In genomic region chr21:34635307-34635706, GRCh38 we compare ENCODE assay signal across 12 cellular contexts. TPM values are rescaled to one million over a fixed set of nuclear protein-coding genes. Genes with fewer than 3 reads are reported as not detected.
A peak's percentile ranks its signal among the peaks of the same experiment; 100 is the strongest.
DNase-seq lines count a peak whose midpoint lies in the region; ATAC-seq, FAIRE-seq and TF ChIP-seq lines count a peak whose summit lies in the region.
"Had no signal": no experiment of that assay in that cellular context is flagged by ENCODE, and none has a peak within 500 bp of the region (broad histone marks: within the 10 kb centered on the region; RNA-seq: fewer than 3 reads in every experiment).

No MANE protein-coding gene starts in this region.

- no peaks in the 10 kb centered on the region for H3K4me1 ChIP-seq in GM23338 (ENCODE audit: insufficient read depth)
- peaks cover 26% of the 10 kb centered on the region for H3K4me1 ChIP-seq in GM12878 (ENCODE audit: control insufficient read depth, insufficient read depth, low read length)
- H3K4me1 ChIP-seq in osteoblast (ENCODE audit: insufficient read depth, low read length) = peaks cover 4% of the 10 kb centered on the region
- H3K4me1 ChIP-seq in naive thymus-derived CD4-positive, alpha-beta T cell (ENCODE audit: control insufficient read depth in 2 of 2, insufficient read depth in 2 of 2, low read length in 2 of 2) = no peaks in the 10 kb centered on the region
- H3K4me1 ChIP-seq: suprapubic skin had no signal

- no peaks in the 10 kb centered on the region for H3K36me3 ChIP-seq in GM23338 (ENCODE audit: insufficient read depth)
- no peaks in the 10 kb centered on the region for H3K36me3 ChIP-seq in GM12878 (ENCODE audit: control insufficient read depth in 2 of 2, insufficient read depth in 2 of 2, low read length in 1 of 2)
- no peaks in the 10 kb centered on the region for H3K36me3 ChIP-seq in osteoblast (ENCODE audit: insufficient read depth, low read length)
- no peaks in the 10 kb centered on the region for H3K36me3 ChIP-seq in naive thymus-derived CD4-positive, alpha-beta T cell (ENCODE audit: control insufficient read depth in 2 of 3, insufficient read depth in 3 of 3, low read length in 3 of 3)
- H3K36me3 ChIP-seq: suprapubic skin had no signal

- SMC1A ChIA-PET in GM12878 (lab: Charles Lee; ENCODE audit: uncharacterized antibody, unreplicated experiment) = no interaction called here

- H3K79me2 ChIP-seq in GM23338 (replicated peaks; ENCODE audit: insufficient read depth) (no peaks in the 10 kb centered on the region), GM12878 (ENCODE audit: control insufficient read depth, insufficient read depth, low read length) (no peaks in the 10 kb centered on the region), osteoblast (ENCODE audit: insufficient read depth, low read length) (no peaks in the 10 kb centered on the region)

- H3K27ac Mint-ChIP-seq in activated T-cell treated with anti-CD3 and anti-CD28 coated beads, Interleukin-2, amount 50 U/mL, for 72 hours = no peak overlapping the region
- H3K27ac Mint-ChIP-seq in GM23338 = no peak overlapping the region
- no peak overlapping the region for H3K27ac Mint-ChIP-seq in naive thymus-derived CD4-positive, alpha-beta T cell
- H3K27ac Mint-ChIP-seq: memory B cell had no signal

- no peak for TF ChIP-seq RAD21 in GM12878 (IDR thresholded peaks at IDR 0.05; ENCODE audit: insufficient read depth, low read depth, low read length)

- no peak overlapping the region for H3K9ac ChIP-seq in GM12878 (ENCODE audit: control insufficient read depth, insufficient read depth, low read length)

- POLR2A ChIA-PET in GM12878 (lab: Charles Lee) = no interaction called here
- POLR2A ChIA-PET in naive thymus-derived CD4-positive, alpha-beta T cell (lab: Charles Lee) = no interaction called here

- H2AFZ ChIP-seq in GM23338 (0 out of 2 replicates have a peak overlapping the region, but pooled peaks have one; percentile 10), GM12878 (ENCODE audit: control insufficient read depth, low read depth, low read length) (no peak overlapping the region), osteoblast (ENCODE audit: low read length) (no peak overlapping the region)

- H3K4me3 ChIP-seq in GM23338 = no peak overlapping the region
- H3K4me3 ChIP-seq in GM12878 = no peak overlapping the region
- H3K4me3 ChIP-seq in osteoblast (ENCODE audit: insufficient read depth, low read length) = no peak overlapping the region
- no peak overlapping the region for H3K4me3 ChIP-seq in naive thymus-derived CD4-positive, alpha-beta T cell (ENCODE audit: low read length)
- H3K4me3 ChIP-seq: suprapubic skin had no signal

- no peaks in the 10 kb centered on the region for H3F3A ChIP-seq in GM23338 (replicated peaks; ENCODE audit: low read depth)

- H3K4me1 Mint-ChIP-seq in activated T-cell treated with anti-CD3 and anti-CD28 coated beads, Interleukin-2, amount 50 U/mL, for 72 hours (ENCODE audit: low read depth) = peaks cover 21% of the 10 kb centered on the region
- no peaks in the 10 kb centered on the region for H3K4me1 Mint-ChIP-seq in GM23338
- H3K4me1 Mint-ChIP-seq in naive thymus-derived CD4-positive, alpha-beta T cell = peaks cover 4 to 20% (median 8%) of the 10 kb centered on the region in 7 donors

- H3K27me3 ChIP-seq in GM23338 (ENCODE audit: insufficient read depth) = no peaks in the 10 kb centered on the region
- H3K27me3 ChIP-seq in GM12878 (replicated peaks in 1 of 2; ENCODE audit: control insufficient read depth in 2 of 2, insufficient read depth in 2 of 2, low read length in 1 of 2) = no peaks in the 10 kb centered on the region
- peaks cover 51% of the 10 kb centered on the region for H3K27me3 ChIP-seq in osteoblast (ENCODE audit: insufficient read depth, low read length)
- H3K27me3 ChIP-seq in naive thymus-derived CD4-positive, alpha-beta T cell (ENCODE audit: control insufficient read depth in 2 of 2, insufficient read depth in 2 of 2, low read length in 2 of 2) = no peaks in the 10 kb centered on the region

- BruUV-seq in GM12878 (replicated peaks; lab: Mats Ljungman, UMichigan) = no TSS peak

- FAIRE-seq in GM12878 (lab: Jason Lieb, UNC) = no peak

- H3K4me2 ChIP-seq in GM23338 = no peak overlapping the region
- H3K4me2 ChIP-seq in GM12878 (ENCODE audit: control insufficient read depth, insufficient read depth) = no peak overlapping the region
- H3K4me2 ChIP-seq in osteoblast (ENCODE audit: insufficient read depth, low read length) = no peak overlapping the region

- ATAC-seq in activated T-cell treated with anti-CD3 and anti-CD28 coated beads, Interleukin-2, amount 50 U/mL, for 72 hours (replicated peaks in 1 of 2) = no peak
- peak; percentile 75 for ATAC-seq in GM23338
- no peak for ATAC-seq in GM12878
- no peak for ATAC-seq in naive thymus-derived CD4-positive, alpha-beta T cell

- no peak for TF ChIP-seq EP300 in GM12878 (IDR thresholded peaks at IDR 0.05; ENCODE audit: borderline replicate concordance in 1 of 2, control insufficient read depth in 1 of 2, low read depth in 2 of 2, low read length in 2 of 2)

- CTCF ChIA-PET in GM12878 (lab: Yijun Ruan, JAX) = interaction anchor here (1.5 to 1.7 kb wide), 2 partner anchors 10 to 124 kb away, joined by 5 to 7 read pairs; no protein-coding TSS in a partner anchor
- CTCF ChIA-PET in naive thymus-derived CD4-positive, alpha-beta T cell (lab: Charles Lee) = no interaction called here

- H3K9me3 ChIP-seq in GM12878 (replicated peaks; ENCODE audit: control insufficient read depth, insufficient read depth, low read length) = no peaks in the 10 kb centered on the region; the same call in 2 of the 3 replicates
- no peaks in the 10 kb centered on the region for H3K9me3 ChIP-seq in osteoblast (ENCODE audit: low read depth, low read length)
- no peaks in the 10 kb centered on the region for H3K9me3 ChIP-seq in naive thymus-derived CD4-positive, alpha-beta T cell (ENCODE audit: control insufficient read depth in 2 of 3, low read length in 3 of 3)
- H3K9me3 ChIP-seq: suprapubic skin had no signal

- in situ Hi-C loops in GM12878 (cut with MboI) = loop anchor here (5.0 kb wide), 1 partner anchor 48 kb away; no protein-coding TSS in a partner anchor

- 86% methylated on average over 3 of the region's 3 CpGs for WGBS in GM12878 (ENCODE audit: insufficient coverage, insufficient replicate concordance, low lambda C conversion rate, missing lambda C conversion rate)

- TF ChIP-seq CTCF in GM23338 (conservative IDR thresholded peaks at IDR 0.05; ENCODE audit: low read depth in 2 of 2) = peak; percentile 61 to 75
- peak in 2 of 3 experiments; percentile 34 to 44; a peak in 5 of 6 replicates for TF ChIP-seq CTCF in GM12878 (IDR thresholded peaks at IDR 0.05 in 2 of 3, conservative IDR thresholded peaks at IDR 0.05 in 1 of 3; ENCODE audit: control insufficient read depth in 2 of 3, extremely low read depth in 1 of 3, insufficient read depth in 1 of 3, low read depth in 3 of 3, low read length in 3 of 3)
- TF ChIP-seq CTCF in osteoblast (IDR thresholded peaks at IDR 0.05; ENCODE audit: extremely low read depth, low read depth, low read length) = peak; percentile 37

- RAD21 ChIA-PET in GM12878 (lab: Charles Lee; ENCODE audit: unreplicated experiment) = no interaction called here

- peaks cover 2% of the 10 kb centered on the region in 2 donors for H3K9me3 Mint-ChIP-seq in activated T-cell treated with anti-CD3 and anti-CD28 coated beads, Interleukin-2, amount 50 U/mL, for 72 hours
- no peaks in the 10 kb centered on the region for H3K9me3 Mint-ChIP-seq in GM23338
- peaks cover 0 to 12% (median 0%) of the 10 kb centered on the region in 11 donors for H3K9me3 Mint-ChIP-seq in naive thymus-derived CD4-positive, alpha-beta T cell
- H3K9me3 Mint-ChIP-seq: memory B cell had no signal

- no peak for TF ChIP-seq POLR2A in GM12878 (IDR thresholded peaks at IDR 0.05; ENCODE audit: low read depth, low read length)

- DNase-seq in activated T-cell treated with anti-CD3 and anti-CD28 coated beads, Interleukin-2, amount 50 U/mL, for 72 hours = peak; percentile 21 to 42
- DNase-seq in activated T-cell treated with anti-CD3 and anti-CD28 coated beads for 4 hours (no peak), GM23338 (ENCODE audit: low spot score) (peak; percentile 63), GM12878 (ENCODE audit: low read depth, low spot score) (no peak), osteoblast (ENCODE audit: insufficient read length, low spot score, missing footprints) (no peak), 8988T (no peak), NCI-H2029 treated with DMSO at 0.1 percent for 48 hours (lab: John Stamatoyannopoulos, UW) (no peak)
- DNase-seq in naive thymus-derived CD4-positive, alpha-beta T cell = no peak
- DNase-seq: NCI-H1694 treated with DMSO at 0.1 percent for 48 hours had no signal

- peaks cover 17% of the 10 kb centered on the region; the same call in 1 of the 2 replicates for H3K9me2 ChIP-seq in GM23338 (ENCODE audit: insufficient read depth)

- intact Hi-C loops in GM12878 (cut with micrococcal nuclease; ENCODE audit: unreplicated experiment) = no loop called here
- intact Hi-C loops in naive thymus-derived CD4-positive, alpha-beta T cell (cut with micrococcal nuclease) = no loop called here

- H3K27me3 Mint-ChIP-seq in activated T-cell treated with anti-CD3 and anti-CD28 coated beads, Interleukin-2, amount 50 U/mL, for 72 hours (ENCODE audit: low read depth) = peaks cover 41% of the 10 kb centered on the region
- H3K27me3 Mint-ChIP-seq in GM23338 (ENCODE audit: insufficient read depth, low read depth, poor library complexity) = peaks cover 3% of the 10 kb centered on the region
- H3K27me3 Mint-ChIP-seq in naive thymus-derived CD4-positive, alpha-beta T cell = peaks cover 0 to 18% (median 6%) of the 10 kb centered on the region in 5 donors

- no peak overlapping the region for H3K4me3 Mint-ChIP-seq in activated T-cell treated with anti-CD3 and anti-CD28 coated beads, Interleukin-2, amount 50 U/mL, for 72 hours
- H3K4me3 Mint-ChIP-seq in GM23338 = no peak overlapping the region
- no peak overlapping the region for H3K4me3 Mint-ChIP-seq in naive thymus-derived CD4-positive, alpha-beta T cell
- H3K4me3 Mint-ChIP-seq: memory B cell had no signal

- H3K27ac ChIP-seq in GM23338 (ENCODE audit: low read depth) (no peak overlapping the region), GM12878 (ENCODE audit: control insufficient read depth, insufficient read depth) (no peak overlapping the region), osteoblast (ENCODE audit: low read depth, low read length) (no peak overlapping the region)
- H3K27ac ChIP-seq in naive thymus-derived CD4-positive, alpha-beta T cell (ENCODE audit: low read depth, low read length) = no peak overlapping the region
- H3K27ac ChIP-seq: epithelial cell of prostate, suprapubic skin had no signal

- H3K36me3 Mint-ChIP-seq in activated T-cell treated with anti-CD3 and anti-CD28 coated beads, Interleukin-2, amount 50 U/mL, for 72 hours (ENCODE audit: insufficient read depth in 2 of 2) = peaks cover 2 to 3% of the 10 kb centered on the region in 2 donors
- no peaks in the 10 kb centered on the region for H3K36me3 Mint-ChIP-seq in GM23338 (ENCODE audit: low read depth)
- H3K36me3 Mint-ChIP-seq in naive thymus-derived CD4-positive, alpha-beta T cell = peaks cover 0 to 7% (median 3%) of the 10 kb centered on the region in 5 donors
- H3K36me3 Mint-ChIP-seq: memory B cell had no signal

- H4K20me1 ChIP-seq in GM23338 (replicated peaks; ENCODE audit: insufficient read depth) (no peaks in the 10 kb centered on the region), GM12878 (ENCODE audit: control insufficient read depth, insufficient read depth) (no peaks in the 10 kb centered on the region), osteoblast (ENCODE audit: insufficient read depth, low read length) (no peaks in the 10 kb centered on the region)

RNA-seq across cellular contexts. Expression of gene RCAN1, which starts 20.4 kb away (rescaled TPM):
- total RNA-seq in activated T-cell treated with anti-CD3 and anti-CD28 coated beads, Interleukin-2, amount 50 U/mL, for 72 hours = 10 to 100 TPM; 11.7 to 13.3 TPM
- total RNA-seq in GM23338 (2014; rRNA removed; shearing (Covaris generic)) = 4.9 and 5.2 TPM in 2 replicates
- polyA plus RNA-seq in GM23338 (2016; fragmentation: Nextera tagmentation; extraction: Ambion mirVana) (3.7 and 4.2 TPM in 2 replicates), GM12878 (2011; rRNA removed) (6.7 and 8.0 TPM in 2 replicates), GM12878 (2014; fragmentation: Illumina TruSeq; extraction: Trizol) (12.2 and 13.5 TPM in 2 replicates), GM12878 (2014; fragmentation: Nextera tagmentation; extraction: Ambion mirVana) (1 to 10 TPM; 5.1 to 8.8 TPM), GM12878 (2014; rRNA removed) (10.1 and 11.2 TPM in 2 replicates), GM12878 (2016; fragmentation: Nextera tagmentation; extraction: Ambion mirVana) (10 to 100 TPM in 1 of 2 experiments, 1 to 10 TPM in 1; 2.8 to 12.3 TPM)
- total RNA-seq in GM12878 (2013; cell fraction: nucleolus; rRNA removed) = 1.9 and 2.1 TPM in 2 replicates
- total RNA-seq in GM12878 (2014; rRNA removed) (10.1 and 10.5 TPM in 2 replicates), GM12878 (2014; rRNA removed; fragmentation: Illumina TruSeq; extraction: Trizol) (11.0 and 11.4 TPM in 2 replicates), GM12878 (2021) (11.1 and 12.9 TPM in 2 replicates), osteoblast (99.6 and 103 TPM in 2 replicates)
- polyA plus RNA-seq in GM12878 (2011; ENCODE audit: low read depth) = 4.7 TPM
- 3.1 and 3.3 TPM in 2 replicates for polyA plus RNA-seq in GM12878 (2011; cell fraction: cytosol; rRNA removed)
- polyA plus RNA-seq in GM12878 (2011; cell fraction: nucleus; rRNA removed) = 1.9 and 2.8 TPM in 2 replicates
- polyA plus RNA-seq in GM12878 (2012) = 5.2 and 5.7 TPM in 2 replicates
- 4.7 and 4.8 TPM in 2 replicates for polyA minus RNA-seq in GM12878 (2011; rRNA and poly(A)+ RNA removed)
- polyA minus RNA-seq in GM12878 (2011; cell fraction: cytosol; rRNA and poly(A)+ RNA removed) = 1.3 and 3.5 TPM in 2 replicates
- polyA minus RNA-seq in GM12878 (2011; cell fraction: nucleus; rRNA and poly(A)+ RNA removed) = 0.85 and 1.7 TPM in 2 replicates
- 1 to 10 TPM; 3.0 to 8.1 (median 4.9) TPM for total RNA-seq in naive thymus-derived CD4-positive, alpha-beta T cell
- 10 to 100 TPM; 12.6 to 15.3 TPM for polyA plus RNA-seq in naive thymus-derived CD4-positive, alpha-beta T cell

RNA-seq across cellular contexts. Expression of gene CLIC6, which starts 33.5 kb away (rescaled TPM):
- 1 to 10 TPM in 1 of 2 donors, under 1 TPM in 1; 0.82 to 1.6 TPM for total RNA-seq in activated T-cell treated with anti-CD3 and anti-CD28 coated beads, Interleukin-2, amount 50 U/mL, for 72 hours
- 1.2 and 1.5 TPM in 2 replicates for total RNA-seq in GM23338 (2014; rRNA removed; shearing (Covaris generic))
- polyA plus RNA-seq in GM23338 (2016; fragmentation: Nextera tagmentation; extraction: Ambion mirVana) = 0.92 and 1.1 TPM in 2 replicates
- 7.1 and 7.6 TPM in 2 replicates for total RNA-seq in GM12878 (2013; cell fraction: nucleolus; rRNA removed)
- total RNA-seq in GM12878 (2014; rRNA removed) = 9.3 and 10.0 TPM in 2 replicates
- total RNA-seq in GM12878 (2014; rRNA removed; fragmentation: Illumina TruSeq; extraction: Trizol) = 10.8 and 10.9 TPM in 2 replicates
- total RNA-seq in GM12878 (2021) = 31.9 and 34.1 TPM in 2 replicates
- polyA plus RNA-seq in GM12878 (2011; ENCODE audit: low read depth) = 13.8 TPM
- polyA plus RNA-seq in GM12878 (2011; rRNA removed) = 5.7 and 6.6 TPM in 2 replicates
- 3.2 and 5.1 TPM in 2 replicates for polyA plus RNA-seq in GM12878 (2011; cell fraction: cytosol; rRNA removed)
- 3.4 and 5.3 TPM in 2 replicates for polyA plus RNA-seq in GM12878 (2011; cell fraction: nucleus; rRNA removed)
- polyA plus RNA-seq in GM12878 (2012) = 16.6 and 19.3 TPM in 2 replicates
- polyA plus RNA-seq in GM12878 (2014; fragmentation: Illumina TruSeq; extraction: Trizol) = 32.2 and 39.5 TPM in 2 replicates
- polyA plus RNA-seq in GM12878 (2014; fragmentation: Nextera tagmentation; extraction: Ambion mirVana) = 10 to 100 TPM in 1 of 2 experiments, 1 to 10 TPM in 1; 8.4 to 15.4 TPM
- polyA plus RNA-seq in GM12878 (2014; rRNA removed) = 13.0 and 13.4 TPM in 2 replicates
- 10 to 100 TPM in 1 of 2 experiments, 1 to 10 TPM in 1; 9.0 to 11.4 TPM for polyA plus RNA-seq in GM12878 (2016; fragmentation: Nextera tagmentation; extraction: Ambion mirVana)
- polyA minus RNA-seq in GM12878 (2011; rRNA and poly(A)+ RNA removed) = 1.6 and 2.3 TPM in 2 replicates
- 1.7 and 2.1 TPM in 2 replicates for polyA minus RNA-seq in GM12878 (2011; cell fraction: cytosol; rRNA and poly(A)+ RNA removed)
- 0.85 and 1.7 TPM in 2 replicates for polyA minus RNA-seq in GM12878 (2011; cell fraction: nucleus; rRNA and poly(A)+ RNA removed)
- total RNA-seq in osteoblast = under 0.01 TPM in 2 replicates
- total RNA-seq in naive thymus-derived CD4-positive, alpha-beta T cell = under 1 TPM in 4 of 5 experiments, not detected in 1; 0.19 to 0.56 (median 0.28) TPM
- under 1 TPM in 1 of 2 donors, not detected in 1; 0.12 TPM for polyA plus RNA-seq in naive thymus-derived CD4-positive, alpha-beta T cell

Comparison
In these comparisons a context has a peak if more than half of its experiments do, and no peak if none do; other contexts are left out.
1. DNase-seq: peak in activated T-cell treated with anti-CD3 and anti-CD28 coated beads, Interleukin-2, amount 50 U/mL, for 72 hours (2 of 2) and GM23338 (single experiment); none in activated T-cell treated with anti-CD3 and anti-CD28 coated beads for 4 hours (single experiment), GM12878 (single experiment), osteoblast (single experiment), 8988T (single experiment), NCI-H2029 treated with DMSO at 0.1 percent for 48 hours (single experiment) and naive thymus-derived CD4-positive, alpha-beta T cell (0 of 9).
2. Peak in every context shown above with its lines, with median percentiles within 50 percentile points of each other: CTCF ChIP-seq.